ENCODE assay signal across 18 cellular contexts in the genomic region with DNA sequence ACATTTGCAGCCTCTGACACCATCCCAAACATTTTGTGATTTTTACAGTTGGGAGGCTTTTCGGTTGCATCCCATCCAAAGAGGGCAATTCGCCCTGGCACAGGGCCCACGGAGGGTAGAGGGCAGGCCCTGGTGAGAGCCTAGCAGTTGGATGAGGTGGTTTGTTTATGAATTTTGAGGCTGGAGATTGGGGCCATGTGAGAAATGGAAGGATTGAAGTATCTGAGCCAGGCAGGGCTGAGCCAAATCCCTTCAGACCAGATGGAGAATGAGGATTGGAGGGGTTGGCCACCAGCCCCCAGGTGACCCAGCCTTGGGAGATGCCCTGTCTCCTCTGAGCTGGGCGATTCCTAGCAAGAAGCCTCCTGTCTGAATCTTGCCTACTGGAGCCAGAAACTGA. TPM values are rescaled to one million over a fixed set of nuclear protein-coding genes. Genes with fewer than 3 reads are reported as not detected.
DNase-seq lines count a peak whose midpoint lies in the region; ATAC-seq and TF ChIP-seq lines count a peak whose summit lies in the region.
"Had no signal": no experiment of that assay in that cellular context is flagged by ENCODE, and none has a peak within 500 bp of the region (broad histone marks: within the 10 kb centered on the region; RNA-seq: fewer than 3 reads in every experiment).

No MANE protein-coding gene starts in this region.

- H3K9me3 Mint-ChIP-seq in activated CD4-positive, alpha-beta T cell treated with anti-CD3 and anti-CD28 coated beads, Interleukin-2, amount 10 ng/mL, durations not matched to agents 24 days and 14 days, result no peaks in the 10 kb centered on the region
- H3K9me3 Mint-ChIP-seq in activated CD4-positive, alpha-beta T cell treated with anti-CD3 and anti-CD28 coated beads for 36 hours (ENCODE audit: low read depth), result no peaks in the 10 kb centered on the region
- H3K9me3 Mint-ChIP-seq in brain, result no peaks in the 10 kb centered on the region
- H3K9me3 Mint-ChIP-seq: CD4-positive, alpha-beta memory T cell had no signal

- TF ChIP-seq CTCF in brain (conservative IDR thresholded peaks at IDR 0.05) (no peak), sigmoid colon (IDR thresholded peaks at IDR 0.05) (no peak)

- CTCF ChIA-PET in activated CD4-positive, alpha-beta T cell treated with anti-CD3 and anti-CD28 coated beads for 36 hours (lab: Charles Lee), result interaction anchor here (0.9 kb wide), 1 partner anchor 12 kb away, joined by 4 read pairs; no protein-coding TSS in a partner anchor

- peak overlapping the region; percentile 27 for H3K27ac Mint-ChIP-seq in activated CD4-positive, alpha-beta T cell treated with anti-CD3 and anti-CD28 coated beads, Interleukin-2, amount 10 ng/mL, durations not matched to agents 24 days and 14 days
- H3K27ac Mint-ChIP-seq in activated CD4-positive, alpha-beta T cell treated with anti-CD3 and anti-CD28 coated beads for 36 hours, result no peak overlapping the region
- H3K27ac Mint-ChIP-seq in brain, result peak overlapping the region in 4 of 5 experiments; percentile 76 to 93 (median 88)
- H3K27ac Mint-ChIP-seq: CD4-positive, alpha-beta memory T cell had no signal

- H3K4me1 ChIP-seq in sigmoid colon, result peaks cover 0 to 15% (median 7%) of the 10 kb centered on the region in 4 donors

- no peak overlapping the region for H3K4me3 ChIP-seq in MG63
- no peak overlapping the region for H3K4me3 ChIP-seq in sigmoid colon

- intact Hi-C loops in activated CD4-positive, alpha-beta T cell treated with anti-CD3 and anti-CD28 coated beads, Interleukin-2, amount 10 ng/mL, durations not matched to agents 24 days and 14 days (cut with micrococcal nuclease), result loop anchor here (2.0 to 5.0 kb wide), 2 partner anchors 15 to 120 kb away; a partner anchor contains a TSS
- intact Hi-C loops in activated CD4-positive, alpha-beta T cell treated with anti-CD3 and anti-CD28 coated beads for 36 hours (cut with DNase I, micrococcal nuclease), result no loop called here
- intact Hi-C loops in sigmoid colon (cut with DNase I) (no loop called here), posterior cingulate gyrus (cut with DNase I) (no loop called here)

- H3K27me3 Mint-ChIP-seq in activated CD4-positive, alpha-beta T cell treated with anti-CD3 and anti-CD28 coated beads, Interleukin-2, amount 10 ng/mL, durations not matched to agents 24 days and 14 days, result no peaks in the 10 kb centered on the region
- H3K27me3 Mint-ChIP-seq in activated CD4-positive, alpha-beta T cell treated with anti-CD3 and anti-CD28 coated beads for 36 hours, result peaks cover 2% of the 10 kb centered on the region
- no peaks in the 10 kb centered on the region for H3K27me3 Mint-ChIP-seq in brain
- H3K27me3 Mint-ChIP-seq: CD4-positive, alpha-beta memory T cell had no signal

- no peak overlapping the region for H3K27ac ChIP-seq in sigmoid colon

- no peak for DNase-seq in activated CD4-positive, alpha-beta T cell treated with anti-CD3 and anti-CD28 coated beads, Interleukin-2, amount 10 ng/mL, durations not matched to agents 24 days and 14 days
- no peak for DNase-seq in activated CD4-positive, alpha-beta T cell treated with anti-CD3 and anti-CD28 coated beads for 36 hours
- DNase-seq in MG63, result peak; percentile 72
- no peak for DNase-seq in NCI-H526 (lab: John Stamatoyannopoulos, UW)
- no peak for DNase-seq in sigmoid colon
- no peak for DNase-seq in posterior cingulate gyrus
- DNase-seq: BE2C; CD4-positive, alpha-beta memory T cell; DMS79; HCEC 1CT; NCI-H1105; NCI-H2081; NCI-H2171 treated with DMSO at 0.1 percent for 48 hours; OCI-M1; RPMI8226; SIG-M5 had no signal

- no peak for TF ChIP-seq EP300 in sigmoid colon (IDR thresholded peaks at IDR 0.05)

- no peak for ATAC-seq in activated CD4-positive, alpha-beta T cell treated with anti-CD3 and anti-CD28 coated beads for 36 hours
- ATAC-seq: SK-N-SH treated with all-trans-retinoic acid at 6 μM for 48 hours had no signal

- H3K36me3 ChIP-seq in MG63, result no peaks in the 10 kb centered on the region
- no peaks in the 10 kb centered on the region for H3K36me3 ChIP-seq in sigmoid colon
- H3K36me3 ChIP-seq: BE2C had no signal

- 69 to 79% methylated on average over 4 of the region's 4 CpGs for WGBS in sigmoid colon, 2 donors

- H3K9me3 ChIP-seq in MG63, result no peaks in the 10 kb centered on the region
- no peaks in the 10 kb centered on the region for H3K9me3 ChIP-seq in sigmoid colon
- H3K9me3 ChIP-seq: BE2C had no signal

- no peaks in the 10 kb centered on the region for H3K27me3 ChIP-seq in MG63
- H3K27me3 ChIP-seq in sigmoid colon, result peaks cover 0 to 20% (median 0%) of the 10 kb centered on the region in 3 donors
- H3K27me3 ChIP-seq: BE2C had no signal

- peaks cover 29% of the 10 kb centered on the region for H3K4me1 Mint-ChIP-seq in activated CD4-positive, alpha-beta T cell treated with anti-CD3 and anti-CD28 coated beads, Interleukin-2, amount 10 ng/mL, durations not matched to agents 24 days and 14 days
- peaks cover 48% of the 10 kb centered on the region for H3K4me1 Mint-ChIP-seq in activated CD4-positive, alpha-beta T cell treated with anti-CD3 and anti-CD28 coated beads for 36 hours
- H3K4me1 Mint-ChIP-seq in brain, result peaks cover 91% of the 10 kb centered on the region

- H3K36me3 Mint-ChIP-seq in activated CD4-positive, alpha-beta T cell treated with anti-CD3 and anti-CD28 coated beads, Interleukin-2, amount 10 ng/mL, durations not matched to agents 24 days and 14 days (ENCODE audit: low read depth), result no peaks in the 10 kb centered on the region
- no peaks in the 10 kb centered on the region for H3K36me3 Mint-ChIP-seq in activated CD4-positive, alpha-beta T cell treated with anti-CD3 and anti-CD28 coated beads for 36 hours (ENCODE audit: low read depth)
- no peaks in the 10 kb centered on the region for H3K36me3 Mint-ChIP-seq in brain
- H3K36me3 Mint-ChIP-seq: CD4-positive, alpha-beta memory T cell had no signal

- POLR2A ChIA-PET in activated CD4-positive, alpha-beta T cell treated with anti-CD3 and anti-CD28 coated beads for 36 hours (lab: Charles Lee), result interaction anchor here (0.8 kb wide), 1 partner anchor 960 kb away, joined by 3 read pairs; no protein-coding TSS in a partner anchor

- TF ChIP-seq POLR2A in sigmoid colon (IDR thresholded peaks at IDR 0.05), result no peak

- no peak overlapping the region for H3K4me3 Mint-ChIP-seq in activated CD4-positive, alpha-beta T cell treated with anti-CD3 and anti-CD28 coated beads, Interleukin-2, amount 10 ng/mL, durations not matched to agents 24 days and 14 days
- no peak overlapping the region for H3K4me3 Mint-ChIP-seq in activated CD4-positive, alpha-beta T cell treated with anti-CD3 and anti-CD28 coated beads for 36 hours
- H3K4me3 Mint-ChIP-seq in brain, result peak overlapping the region in 1 of 5 experiments; percentile 48
- H3K4me3 Mint-ChIP-seq: CD4-positive, alpha-beta memory T cell had no signal

RNA-seq across cellular contexts. Expression of a gene that starts 52.6 kb away (rescaled TPM):
- total RNA-seq in activated CD4-positive, alpha-beta T cell treated with anti-CD3 and anti-CD28 coated beads, Interleukin-2, amount 10 ng/mL, durations not matched to agents 24 days and 14 days, result 59.1 and 62.4 TPM in 2 replicates
- 10 to 100 TPM; 55.3 to 60.3 TPM for total RNA-seq in activated CD4-positive, alpha-beta T cell treated with anti-CD3 and anti-CD28 coated beads for 36 hours
- total RNA-seq in MG63 (2014; rRNA removed; shearing (Covaris generic); ENCODE audit: low replicate concordance), result 30.6 and 71.3 TPM in 2 replicates
- polyA plus RNA-seq in brain (ENCODE audit: insufficient read depth, low read depth, low replicate concordance), result 233 TPM
- total RNA-seq in sigmoid colon, result 10 to 100 TPM; 16.0 to 36.4 (median 22.0) TPM
- 10 to 100 TPM; 13.8 to 54.0 (median 30.3) TPM for polyA plus RNA-seq in sigmoid colon
